Comparison of ENCODE assay signal across 32 cellular contexts in genomic region chr9:25397746-25398145, GRCh38.
"Had no signal": no experiment of that assay in that cellular context is flagged by ENCODE, and none has a peak within 500 bp of the region (broad histone marks: within the 10 kb centered on the region; RNA-seq: fewer than 3 reads in every experiment).

No MANE protein-coding gene starts in this region.

- H3K27ac ChIP-seq: epithelial cell of prostate, foreskin keratinocyte, gastroesophageal sphincter, heart left ventricle, hepatocyte, left lung, parathyroid adenoma, prostate gland, right atrium auricular region, thyroid gland had no signal

- FAIRE-seq: endometrium, islet of Langerhans, urothelium cell line had no signal

- H3K4me3 ChIP-seq: gastroesophageal sphincter, heart left ventricle, hepatocyte, left lung, neural progenitor cell, prostate gland, right atrium auricular region, smooth muscle cell, thyroid gland had no signal

- H3K27ac Mint-ChIP-seq: effector memory CD8-positive, alpha-beta T cell; naive thymus-derived CD4-positive, alpha-beta T cell; nephron; neural progenitor cell; stimulated activated naive CD8-positive, alpha-beta T cell treated with anti-CD3 and anti-CD28 coated beads, Interleukin-15, amount 100 ng/mL, for 72 hours; type B pancreatic cell had no signal

- H3K36me3 Mint-ChIP-seq: naive thymus-derived CD4-positive, alpha-beta T cell; neural progenitor cell; type B pancreatic cell had no signal

- H3K9me3 ChIP-seq: gastroesophageal sphincter, heart left ventricle, left lung, prostate gland, right atrium auricular region, thyroid gland had no signal

- H3K4me3 Mint-ChIP-seq: effector memory CD8-positive, alpha-beta T cell; naive thymus-derived CD4-positive, alpha-beta T cell; nephron; neural progenitor cell; stimulated activated naive CD8-positive, alpha-beta T cell treated with anti-CD3 and anti-CD28 coated beads, Interleukin-15, amount 100 ng/mL, for 72 hours; type B pancreatic cell had no signal

- H3K4me1 ChIP-seq: foreskin keratinocyte, gastroesophageal sphincter, heart left ventricle, left lung, parathyroid adenoma, prostate gland, right atrium auricular region, thyroid gland had no signal

- H2AFZ ChIP-seq: hepatocyte, neural progenitor cell, parathyroid adenoma had no signal

- H3K4me2 ChIP-seq: hepatocyte, smooth muscle cell had no signal

- DNase-seq: cerebellar nuclear complex; cortex of kidney; effector memory CD8-positive, alpha-beta T cell; foreskin keratinocyte; heart left ventricle; left cardiac atrium; left lung; mesendoderm; midbrain; naive thymus-derived CD4-positive, alpha-beta T cell; stimulated activated CD4-positive, alpha-beta T cell treated with anti-CD3 and anti-CD28 coated beads, Interleukin-12 subunit alpha, Interleukin-12 subunit beta, amount 100 ng/mL, for 4 hours; stimulated activated CD4-positive, alpha-beta T cell treated with anti-CD3 and anti-CD28 coated beads, Interleukin-1b, Interleukin-23, amount 100 ng/mL, for 48 hours; stimulated activated CD4-positive, alpha-beta T cell treated with anti-CD3 and anti-CD28 coated beads, Interleukin-4, amount 100 ng/mL, for 1 hour; stimulated activated CD8-positive, alpha-beta memory T cell treated with anti-CD3 and anti-CD28 coated beads, Interleukin-4, amount 100 ng/mL, for 48 hours; stimulated activated naive CD4-positive, alpha-beta T cell; stimulated activated naive CD8-positive, alpha-beta T cell treated with anti-CD3 and anti-CD28 coated beads, Interleukin-15, amount 100 ng/mL, for 72 hours; thyroid gland had no signal

- H3K27me3 Mint-ChIP-seq: effector memory CD8-positive, alpha-beta T cell; naive thymus-derived CD4-positive, alpha-beta T cell; stimulated activated naive CD8-positive, alpha-beta T cell treated with anti-CD3 and anti-CD28 coated beads, Interleukin-15, amount 100 ng/mL, for 72 hours; type B pancreatic cell had no signal

- H3K36me3 ChIP-seq: gastroesophageal sphincter, heart left ventricle, left lung, neural progenitor cell, prostate gland, right atrium auricular region, thyroid gland had no signal

- H3K79me2 ChIP-seq: hepatocyte, parathyroid adenoma had no signal

- H3K27me3 ChIP-seq: foreskin keratinocyte, gastroesophageal sphincter, heart left ventricle, hepatocyte, left lung, neural progenitor cell, right atrium auricular region, thyroid gland had no signal

- ATAC-seq: effector memory CD8-positive, alpha-beta T cell; esophagus mucosa; foreskin keratinocyte; gastroesophageal sphincter; heart left ventricle; left cardiac atrium; left lung; naive thymus-derived CD4-positive, alpha-beta T cell; sciatic nerve; stimulated activated naive CD8-positive, alpha-beta T cell treated with anti-CD3 and anti-CD28 coated beads, Interleukin-15, amount 100 ng/mL, for 72 hours had no signal

- H3K4me1 Mint-ChIP-seq: naive thymus-derived CD4-positive, alpha-beta T cell; nephron; neural progenitor cell; stimulated activated naive CD8-positive, alpha-beta T cell treated with anti-CD3 and anti-CD28 coated beads, Interleukin-15, amount 100 ng/mL, for 72 hours had no signal

- H3K9me3 Mint-ChIP-seq: nephron, neural progenitor cell, type B pancreatic cell had no signal

- H3K9ac ChIP-seq: neural progenitor cell, parathyroid adenoma had no signal
